In the genomic region with DNA sequence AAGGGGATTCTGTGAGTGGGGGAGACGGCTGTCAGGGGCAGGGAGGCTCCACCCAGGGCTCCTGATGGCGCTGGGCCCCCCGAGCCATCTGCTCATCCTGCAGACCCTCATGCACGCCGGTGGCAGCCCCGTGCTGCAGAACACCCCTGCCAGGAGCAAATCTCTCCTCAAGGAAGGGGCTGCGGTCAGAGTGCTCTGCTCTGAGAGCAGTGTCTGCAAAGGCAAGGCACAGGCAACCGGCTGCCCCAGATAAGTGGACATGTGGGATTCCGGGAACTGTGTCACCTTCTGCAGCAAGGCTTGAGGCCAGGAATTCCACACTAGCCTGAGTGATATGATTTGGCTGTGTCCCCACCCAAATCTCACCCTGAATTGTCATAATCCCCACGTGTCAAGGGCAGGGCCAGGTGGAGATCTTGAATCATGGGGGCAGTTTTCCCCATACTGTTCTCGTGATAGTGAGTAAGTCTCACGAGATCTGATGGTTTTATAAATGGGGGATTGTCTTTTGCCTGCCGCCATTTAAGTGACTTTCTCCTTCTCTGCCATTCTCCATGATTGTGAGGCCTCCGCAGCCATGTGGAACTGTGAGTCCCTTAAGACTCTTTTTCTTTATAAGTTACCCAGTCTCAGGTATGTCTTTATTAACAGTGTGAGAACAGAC, we compare ENCODE assay signal across 19 cellular contexts.
"Had no signal": no experiment of that assay in that cellular context is flagged by ENCODE, and none has a peak within 500 bp of the region (broad histone marks: within the 10 kb centered on the region; RNA-seq: fewer than 3 reads in every experiment).

No MANE protein-coding gene starts in this region.

- DNase-seq: activated CD4-positive, alpha-beta memory T cell treated with anti-CD3 and anti-CD28 coated beads for 36 hours; activated CD4-positive, alpha-beta T cell treated with anti-CD3 and anti-CD28 coated beads for 48 hours; activated gamma-delta T cell; activated naive CD4-positive, alpha-beta T cell treated with anti-CD3 and anti-CD28 coated beads, Interleukin-2, amount 50 U/mL, for 16 hours; activated naive CD8-positive, alpha-beta T cell treated with anti-CD3 and anti-CD28 coated beads, Interleukin-2, amount 50 U/mL, for 24 hours; body of pancreas; colonic mucosa; right cardiac atrium; stimulated activated CD4-positive, alpha-beta T cell treated with anti-CD3 and anti-CD28 coated beads, Interleukin-12 subunit alpha, Interleukin-12 subunit beta, amount 100 ng/mL, for 4 hours; stomach; T-helper 1 cell had no signal

- H3K9me3 ChIP-seq: body of pancreas, colonic mucosa, gastroesophageal sphincter, prostate gland, stomach, suprapubic skin, tibial nerve had no signal

- H3K9me3 Mint-ChIP-seq: activated CD4-positive, alpha-beta memory T cell treated with anti-CD3 and anti-CD28 coated beads for 36 hours; activated naive CD8-positive, alpha-beta T cell treated with anti-CD3 and anti-CD28 coated beads, Interleukin-2, amount 50 U/mL, for 24 hours; mesothelial cell of epicardium; naive thymus-derived CD8-positive, alpha-beta T cell; neural progenitor cell had no signal

- H3K36me3 Mint-ChIP-seq: activated CD4-positive, alpha-beta memory T cell treated with anti-CD3 and anti-CD28 coated beads for 36 hours had no signal

- H3K27ac Mint-ChIP-seq: activated CD4-positive, alpha-beta memory T cell treated with anti-CD3 and anti-CD28 coated beads for 36 hours; activated naive CD8-positive, alpha-beta T cell treated with anti-CD3 and anti-CD28 coated beads, Interleukin-2, amount 50 U/mL, for 24 hours; mesothelial cell of epicardium; neural progenitor cell had no signal

- ATAC-seq: activated naive CD8-positive, alpha-beta T cell treated with anti-CD3 and anti-CD28 coated beads, Interleukin-2, amount 50 U/mL, for 24 hours; body of pancreas; gastroesophageal sphincter; left lobe of liver; naive thymus-derived CD8-positive, alpha-beta T cell had no signal

- H3K27me3 Mint-ChIP-seq: activated CD4-positive, alpha-beta memory T cell treated with anti-CD3 and anti-CD28 coated beads for 36 hours; activated naive CD8-positive, alpha-beta T cell treated with anti-CD3 and anti-CD28 coated beads, Interleukin-2, amount 50 U/mL, for 24 hours; naive thymus-derived CD8-positive, alpha-beta T cell had no signal

- H3K4me3 Mint-ChIP-seq: activated CD4-positive, alpha-beta memory T cell treated with anti-CD3 and anti-CD28 coated beads for 36 hours; activated naive CD8-positive, alpha-beta T cell treated with anti-CD3 and anti-CD28 coated beads, Interleukin-2, amount 50 U/mL, for 24 hours; mesothelial cell of epicardium; naive thymus-derived CD8-positive, alpha-beta T cell; neural progenitor cell had no signal

- H3K4me1 Mint-ChIP-seq: activated naive CD8-positive, alpha-beta T cell treated with anti-CD3 and anti-CD28 coated beads, Interleukin-2, amount 50 U/mL, for 24 hours; mesothelial cell of epicardium had no signal
